18 cellular contexts compared by ENCODE assay signal in genomic region chr3:4687596-4687995, GRCh38.
"Had no signal": no experiment of that assay in that cellular context is flagged by ENCODE, and none has a peak within 500 bp of the region (broad histone marks: within the 10 kb centered on the region; RNA-seq: fewer than 3 reads in every experiment).

No MANE protein-coding gene starts in this region.

- ATAC-seq: natural killer cell had no signal

- H3K4me1 ChIP-seq: sigmoid colon, thyroid gland had no signal

- H3K27me3 ChIP-seq: sigmoid colon, suprapubic skin, thyroid gland, upper lobe of left lung had no signal

- H3K27ac ChIP-seq: coronary artery, sigmoid colon, skin epidermis, thyroid gland had no signal

- FAIRE-seq: endothelial cell of umbilical vein had no signal

- H3K4me3 ChIP-seq: coronary artery, mucosa of descending colon, sigmoid colon, skin epidermis, suprapubic skin, thyroid gland, upper lobe of left lung had no signal

- H3K9me3 ChIP-seq: mucosa of descending colon, sigmoid colon, suprapubic skin, thyroid gland had no signal

- DNase-seq: central memory CD4-positive, alpha-beta T cell; effector CD4-positive, alpha-beta T cell; erythroblast; head of caudate nucleus; hippocampal formation; mucosa of descending colon; natural killer cell; retina; sigmoid colon; stimulated activated CD4-positive, alpha-beta T cell treated with anti-CD3 and anti-CD28 coated beads, Interleukin-2, amount 100 ng/mL, for 24 hours; stimulated activated CD4-positive, alpha-beta T cell treated with anti-CD3 and anti-CD28 coated beads, Interleukin-4, amount 100 ng/mL, for 4 hours; stimulated activated naive CD4-positive, alpha-beta T cell; thyroid gland; upper lobe of left lung had no signal
